ENCODE assay signal across 1 cellular context in the genomic region with DNA sequence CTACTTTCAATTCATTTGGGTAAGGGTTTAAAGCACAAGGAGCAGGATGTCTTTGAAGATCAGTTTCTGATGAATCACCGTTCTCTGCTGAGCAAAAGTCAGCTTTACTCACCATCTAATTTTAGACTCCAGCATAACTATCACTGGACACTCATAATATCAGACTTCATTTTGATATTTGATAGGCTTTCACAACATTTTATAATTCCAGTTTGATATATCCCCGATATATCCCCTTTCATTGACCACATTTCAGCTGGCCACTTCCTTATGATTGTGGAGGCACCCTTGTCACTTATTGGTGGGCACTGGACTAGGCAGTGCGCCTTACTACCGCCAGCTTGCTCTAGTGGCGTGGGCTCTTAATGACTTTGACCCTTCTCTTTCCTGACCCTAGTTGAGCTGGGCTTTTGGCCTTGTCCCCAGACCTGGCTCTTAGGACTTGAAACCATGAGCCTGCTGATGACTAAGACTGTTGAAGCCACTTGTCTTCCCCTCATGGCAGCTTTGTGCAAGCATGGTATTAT.
TF ChIP-seq lines count a peak whose summit lies in the region.

No MANE protein-coding gene starts in this region.

TF ChIP-seq in SK-N-SH treated with all-trans-retinoic acid at 6 μM for 48 hours, 23 proteins besides CTCF, POLR2A, EP300 and RAD21 (continued from another document):
- TF ChIP-seq, protein P1, sequence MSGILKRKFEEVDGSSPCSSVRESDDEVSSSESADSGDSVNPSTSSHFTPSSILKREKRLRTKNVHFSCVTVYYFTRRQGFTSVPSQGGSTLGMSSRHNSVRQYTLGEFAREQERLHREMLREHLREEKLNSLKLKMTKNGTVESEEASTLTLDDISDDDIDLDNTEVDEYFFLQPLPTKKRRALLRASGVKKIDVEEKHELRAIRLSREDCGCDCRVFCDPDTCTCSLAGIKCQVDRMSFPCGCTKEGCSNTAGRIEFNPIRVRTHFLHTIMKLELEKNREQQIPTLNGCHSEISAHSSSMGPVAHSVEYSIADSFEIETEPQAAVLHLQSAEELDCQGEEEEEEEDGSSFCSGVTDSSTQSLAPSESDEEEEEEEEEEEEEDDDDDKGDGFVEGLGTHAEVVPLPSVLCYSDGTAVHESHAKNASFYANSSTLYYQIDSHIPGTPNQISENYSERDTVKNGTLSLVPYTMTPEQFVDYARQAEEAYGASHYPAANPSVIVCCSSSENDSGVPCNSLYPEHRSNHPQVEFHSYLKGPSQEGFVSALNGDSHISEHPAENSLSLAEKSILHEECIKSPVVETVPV (CRISPR knock-in tag; IDR thresholded peaks at IDR 0.05), result no peak
- no peak for TF ChIP-seq TOX (CRISPR knock-in tag; IDR thresholded peaks at IDR 0.05; ENCODE audit: borderline replicate concordance)
- no peak for TF ChIP-seq PPARA (CRISPR knock-in tag; IDR thresholded peaks at IDR 0.05; ENCODE audit: borderline replicate concordance)
- no peak for TF ChIP-seq ESRRG (CRISPR knock-in tag; IDR thresholded peaks at IDR 0.05)
